ENCODE assay signal across 26 cellular contexts in the genomic region with DNA sequence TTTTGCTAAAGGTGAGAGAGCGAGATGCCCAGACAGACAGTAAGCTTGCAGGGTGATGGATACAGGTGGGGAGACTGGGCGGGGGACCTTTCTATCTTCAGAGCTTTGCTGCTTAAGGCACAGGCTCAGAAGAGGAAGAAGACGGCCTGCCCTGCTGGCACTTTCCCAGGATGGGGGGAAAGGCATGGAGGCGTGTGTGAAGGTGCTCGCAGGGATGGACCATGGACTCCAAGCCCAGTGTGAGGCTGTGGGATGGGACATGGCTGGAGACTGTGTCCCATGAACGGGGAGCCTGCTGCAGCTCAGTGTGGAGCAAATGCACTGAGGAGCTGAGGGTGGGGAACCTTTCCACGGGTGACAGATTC.
"Had no signal": no experiment of that assay in that cellular context is flagged by ENCODE, and none has a peak within 500 bp of the region (broad histone marks: within the 10 kb centered on the region; RNA-seq: fewer than 3 reads in every experiment).

No MANE protein-coding gene starts in this region.

- H3K27ac ChIP-seq: coronary artery, esophagus muscularis mucosa, foreskin keratinocyte, gastroesophageal sphincter, lower lobe of right lung, ovary, right lobe of liver, stomach, thyroid gland had no signal

- H3K4me3 Mint-ChIP-seq: immature natural killer cell, natural killer cell had no signal

- H3K36me3 Mint-ChIP-seq: immature natural killer cell, natural killer cell had no signal

- ATAC-seq: foreskin keratinocyte, gastroesophageal sphincter, left ventricle myocardium superior, lower lobe of right lung, natural killer cell, right lobe of liver had no signal

- H3K4me1 ChIP-seq: foreskin keratinocyte, lower lobe of right lung, right lobe of liver, stomach, thyroid gland had no signal

- H3K4me3 ChIP-seq: coronary artery, esophagus muscularis mucosa, gastroesophageal sphincter, lower lobe of right lung, ovary, right lobe of liver, stomach, thyroid gland had no signal

- H3K9me3 ChIP-seq: lower lobe of right lung, ovary, right lobe of liver, thyroid gland had no signal

- DNase-seq: dermis blood vessel endothelial cell; effector memory CD4-positive, alpha-beta T cell; foreskin keratinocyte; glutamatergic neuron; hypothalamus; immature natural killer cell; islet precursor cell; left ventricle myocardium superior; lower lobe of right lung; natural killer cell; occipital lobe; ovary; retina; right lobe of liver; small intestine; stimulated activated CD4-positive, alpha-beta T cell treated with anti-CD3 and anti-CD28 coated beads, Interleukin-12 subunit alpha, Interleukin-12 subunit beta, amount 100 ng/mL, for 4 hours; stimulated activated CD4-positive, alpha-beta T cell treated with anti-CD3 and anti-CD28 coated beads, Interleukin-1b, Interleukin-23, amount 100 ng/mL, for 48 hours; stimulated activated CD4-positive, alpha-beta T cell treated with anti-CD3 and anti-CD28 coated beads, Interleukin-4, amount 100 ng/mL, for 1 hour; stimulated activated CD8-positive, alpha-beta memory T cell treated with anti-CD3 and anti-CD28 coated beads, Interleukin-4, amount 100 ng/mL, for 48 hours; stimulated activated naive CD4-positive, alpha-beta T cell treated with Interleukin-2 at 50 U/mL for 16 hours; stomach; thyroid gland; trophoblast cell had no signal

- H3K27ac Mint-ChIP-seq: immature natural killer cell, natural killer cell had no signal

- H3K27me3 ChIP-seq: foreskin keratinocyte, ovary, right lobe of liver, thyroid gland had no signal

- H3K36me3 ChIP-seq: esophagus muscularis mucosa, gastroesophageal sphincter, lower lobe of right lung, ovary, right lobe of liver, stomach, thyroid gland had no signal

- H3K4me1 Mint-ChIP-seq: immature natural killer cell, natural killer cell had no signal

- H3K9me3 Mint-ChIP-seq: immature natural killer cell, natural killer cell had no signal
